11 cellular contexts compared by ENCODE assay signal in genomic region chr12:79058342-79058741, GRCh38.
DNase-seq lines count a peak whose midpoint lies in the region; ATAC-seq and TF ChIP-seq lines count a peak whose summit lies in the region.
"Had no signal": no experiment of that assay in that cellular context is flagged by ENCODE, and none has a peak within 500 bp of the region (broad histone marks: within the 10 kb centered on the region; RNA-seq: fewer than 3 reads in every experiment).

No MANE protein-coding gene starts in this region.

- no peak for TF ChIP-seq POLR2A in uterus (IDR thresholded peaks at IDR 0.05)

- no peak overlapping the region for H3K4me3 ChIP-seq in uterus
- H3K4me3 ChIP-seq: left ventricle myocardium inferior had no signal

- no peak for TF ChIP-seq CTCF in uterus (IDR thresholded peaks at IDR 0.05)

- no peaks in the 10 kb centered on the region for H3K4me1 ChIP-seq in uterus
- H3K4me1 ChIP-seq: left ventricle myocardium inferior had no signal

- DNase-seq in ELF-1 (ENCODE audit: low read depth, low spot score) (peak; percentile 3), HCEC 1CT (peak; percentile 45), NCI-H2196 (lab: John Stamatoyannopoulos, UW; ENCODE audit: unreplicated experiment) (peak; percentile 5), fibroblast of peridontal ligament (ENCODE audit: extremely low read depth) (peak; percentile 7), uterus (no peak), DMS153 (lab: John Stamatoyannopoulos, UW) (no peak)
- DNase-seq: activated effector memory CD4-positive, alpha-beta T cell treated with Interleukin-2 at 50 U/mL for 16 hours; left ventricle myocardium inferior; NCI-H446 treated with DMSO at 0.1 percent for 48 hours had no signal

- intact Hi-C loops in uterus (cut with DNase I; ENCODE audit: low total_unique reads), result no loop called here

- no peaks in the 10 kb centered on the region for H3K27me3 ChIP-seq in uterus

- H3K27ac ChIP-seq in uterus, result no peak overlapping the region
- H3K27ac ChIP-seq: left ventricle myocardium inferior had no signal

- H3K9me3 ChIP-seq in uterus, result no peaks in the 10 kb centered on the region
- H3K9me3 ChIP-seq: left ventricle myocardium inferior had no signal

- H3K36me3 ChIP-seq in uterus, result no peaks in the 10 kb centered on the region
- H3K36me3 ChIP-seq: left ventricle myocardium inferior had no signal

- ATAC-seq in GM21723 (IDR thresholded peaks at IDR 0.05; ENCODE audit: unreplicated experiment), result no peak
- no peak for ATAC-seq in HG02870 (IDR thresholded peaks at IDR 0.05; ENCODE audit: unreplicated experiment)

Comparison
In these comparisons a context has a peak if more than half of its experiments do, and no peak if none do; other contexts are left out.
1. DNase-seq: peak in ELF-1 (single experiment), HCEC 1CT (single experiment), NCI-H2196 (single experiment) and fibroblast of peridontal ligament (single experiment); none in uterus (0 of 2) and DMS153 (single experiment).